8 cellular contexts compared by ENCODE assay signal in genomic region chr12:87848248-87848868, GRCh38.
A peak's percentile ranks its signal among the peaks of the same experiment; 100 is the strongest.
DNase-seq lines count a peak whose midpoint lies in the region; ATAC-seq, FAIRE-seq and TF ChIP-seq lines count a peak whose summit lies in the region.

No MANE protein-coding gene starts in this region.

- TF ChIP-seq EP300 in transverse colon (IDR thresholded peaks at IDR 0.05; ENCODE audit: low read depth) = no peak

- intact Hi-C loops in transverse colon (cut with DNase I; ENCODE audit: low total_unique reads) = no loop called here

- H3K27me3 ChIP-seq in BLaER1 treated with 17β-estradiol and CSF1 and Interleukin-3, amounts not matched to agents 10 nM and 100 nM = no peaks in the 10 kb centered on the region
- no peaks in the 10 kb centered on the region for H3K27me3 ChIP-seq in keratinocyte (ENCODE audit: control insufficient read depth, extremely low read depth, insufficient read depth, low read length)
- no peaks in the 10 kb centered on the region for H3K27me3 ChIP-seq in transverse colon

- peak overlapping the region; percentile 24 for H2AFZ ChIP-seq in keratinocyte (ENCODE audit: control insufficient read depth, low read length)

- H3K9me1 ChIP-seq in keratinocyte (ENCODE audit: control insufficient read depth, extremely low read depth, insufficient read depth, low read length) = no peaks in the 10 kb centered on the region

- H3K79me2 ChIP-seq in keratinocyte (ENCODE audit: control insufficient read depth, insufficient read depth, low read length) = no peaks in the 10 kb centered on the region

- TF ChIP-seq CTCF in astrocyte of the spinal cord (IDR thresholded peaks at IDR 0.05; ENCODE audit: low read depth, low read length) = peak; percentile 64
- TF ChIP-seq CTCF in keratinocyte (optimal IDR thresholded peaks at IDR 0.05 in 1 of 3, IDR thresholded peaks at IDR 0.05 in 1 of 3, conservative IDR thresholded peaks at IDR 0.05 in 1 of 3; ENCODE audit: extremely low read depth in 1 of 3, insufficient read depth in 2 of 3, low read length in 3 of 3) = peak; percentile 35 to 73 (median 70)
- peak; percentile 55 to 80 (median 75) for TF ChIP-seq CTCF in transverse colon (IDR thresholded peaks at IDR 0.05)

- H3K27ac ChIP-seq in BLaER1 treated with 17β-estradiol and CSF1 and Interleukin-3, amounts not matched to agents 10 nM and 100 nM = no peak overlapping the region
- H3K27ac ChIP-seq in keratinocyte (ENCODE audit: control insufficient read depth, insufficient read depth, low read length) = no peak overlapping the region
- H3K27ac ChIP-seq in transverse colon = no peak overlapping the region

- no peaks in the 10 kb centered on the region for H4K20me1 ChIP-seq in BLaER1 treated with 17β-estradiol and CSF1 and Interleukin-3, amounts not matched to agents 10 nM and 100 nM
- no peaks in the 10 kb centered on the region for H4K20me1 ChIP-seq in keratinocyte (ENCODE audit: control insufficient read depth, extremely low read depth, insufficient read depth, low read length)

- ATAC-seq in GM18867 (IDR thresholded peaks at IDR 0.05; ENCODE audit: unreplicated experiment) = peak; percentile 83
- ATAC-seq in HG03354 (IDR thresholded peaks at IDR 0.05; ENCODE audit: poor library complexity, severe bottlenecking, unreplicated experiment) = peak; percentile 77

- in situ Hi-C loops in astrocyte of the spinal cord (cut with HindIII; ENCODE audit: low sequenced_read_pairs) = no loop called here
- in situ Hi-C loops in transverse colon (cut with MboI; ENCODE audit: low pct_ligation_motif_present in 1 of 4, low pct_unique_long_range_greater_than_20kb in 1 of 4, low sequenced_read_pairs in 3 of 4) = loop anchor here in 1 of 4 donors (25.0 kb wide), 1 partner anchor 586 kb away; no protein-coding TSS in a partner anchor

- 0 out of 22 replicates have a peak overlapping the region, but pooled peaks of 1 of the 11 experiments have one; percentile 29 for H3K9ac ChIP-seq in BLaER1 treated with 17β-estradiol and CSF1 and Interleukin-3, amounts not matched to agents 10 nM and 100 nM
- H3K9ac ChIP-seq in keratinocyte (ENCODE audit: control insufficient read depth, extremely low read depth, insufficient read depth, low read length) = no peak overlapping the region

- H3K9me3 ChIP-seq in BLaER1 treated with 17β-estradiol and CSF1 and Interleukin-3, amounts not matched to agents 10 nM and 100 nM (replicated peaks in 1 of 11) = peaks cover 1 to 5% (median 4%) of the 10 kb centered on the region in 11 experiments; a peak in 13 of 22 replicates
- H3K9me3 ChIP-seq in keratinocyte (ENCODE audit: control insufficient read depth, low read depth, low read length) = no peaks in the 10 kb centered on the region
- H3K9me3 ChIP-seq in transverse colon = no peaks in the 10 kb centered on the region

- 8 to 18% methylated on average over 2 of the region's 2 CpGs for WGBS in transverse colon (ENCODE audit: low coverage in 1 of 2), 2 donors

- dilution Hi-C loops in keratinocyte (cut with MboI; ENCODE audit: extremely low pct_ligation_motif_present, low sequenced_read_pairs) = no loop called here

- FAIRE-seq in keratinocyte (lab: Jason Lieb, UNC) = peak; percentile 82

- DNase-seq in NCI-H524 treated with DMSO at 0.1 percent for 48 hours (lab: John Stamatoyannopoulos, UW) (peak; percentile 31), astrocyte of the spinal cord (ENCODE audit: low read depth, low spot score) (peak; percentile 82), keratinocyte (ENCODE audit: low read depth, low spot score) (peak; percentile 5), transverse colon (no peak)
- no peak for DNase-seq in activated naive CD4-positive, alpha-beta T cell (lab: John Stamatoyannopoulos, UW)

- H3K4me2 ChIP-seq in BLaER1 treated with 17β-estradiol and CSF1 and Interleukin-3, amounts not matched to agents 10 nM and 100 nM = peak overlapping the region; percentile 14 to 83 (median 59); a peak in 19 of 22 replicates
- H3K4me2 ChIP-seq in keratinocyte (ENCODE audit: control insufficient read depth, extremely low read depth, insufficient read depth, low read depth, low read length) = no peak overlapping the region

- peaks cover 9 to 30% (median 14%) of the 10 kb centered on the region in 10 experiments for H3K4me1 ChIP-seq in BLaER1 treated with 17β-estradiol and CSF1 and Interleukin-3, amounts not matched to agents 10 nM and 100 nM
- no peaks in the 10 kb centered on the region for H3K4me1 ChIP-seq in keratinocyte (ENCODE audit: control insufficient read depth, extremely low read depth, insufficient read depth, low read length)
- no peaks in the 10 kb centered on the region for H3K4me1 ChIP-seq in transverse colon

- peak overlapping the region in 1 of 10 experiments; percentile 32; a peak in 1 of 20 replicates for H3K4me3 ChIP-seq in BLaER1 treated with 17β-estradiol and CSF1 and Interleukin-3, amounts not matched to agents 10 nM and 100 nM
- H3K4me3 ChIP-seq in astrocyte of the spinal cord (ENCODE audit: low read depth, low read length) = no peak overlapping the region
- H3K4me3 ChIP-seq in keratinocyte (ENCODE audit: control insufficient read depth in 2 of 3, extremely low read depth in 1 of 3, insufficient read depth in 2 of 3, low read depth in 1 of 3, low read length in 3 of 3) = no peak overlapping the region
- H3K4me3 ChIP-seq in transverse colon = no peak overlapping the region

- TF ChIP-seq POLR2A in transverse colon (IDR thresholded peaks at IDR 0.05) = no peak

- H3K36me3 ChIP-seq in BLaER1 treated with 17β-estradiol and CSF1 and Interleukin-3, amounts not matched to agents 10 nM and 100 nM = no peaks in the 10 kb centered on the region
- H3K36me3 ChIP-seq in keratinocyte (ENCODE audit: control insufficient read depth in 2 of 2, extremely low read depth in 1 of 2, insufficient read depth in 2 of 2, low read length in 2 of 2) (no peaks in the 10 kb centered on the region), transverse colon (no peaks in the 10 kb centered on the region)

Comparison
In these comparisons a context has a peak if more than half of its experiments do, and no peak if none do; other contexts are left out.
1. DNase-seq: peak in NCI-H524 treated with DMSO at 0.1 percent for 48 hours (single experiment), astrocyte of the spinal cord (single experiment) and keratinocyte (single experiment); none in transverse colon (single experiment) and activated naive CD4-positive, alpha-beta T cell (0 of 4).
2. Peak in every context shown above with its lines, with median percentiles within 50 percentile points of each other: CTCF ChIP-seq.